In the genomic region with DNA sequence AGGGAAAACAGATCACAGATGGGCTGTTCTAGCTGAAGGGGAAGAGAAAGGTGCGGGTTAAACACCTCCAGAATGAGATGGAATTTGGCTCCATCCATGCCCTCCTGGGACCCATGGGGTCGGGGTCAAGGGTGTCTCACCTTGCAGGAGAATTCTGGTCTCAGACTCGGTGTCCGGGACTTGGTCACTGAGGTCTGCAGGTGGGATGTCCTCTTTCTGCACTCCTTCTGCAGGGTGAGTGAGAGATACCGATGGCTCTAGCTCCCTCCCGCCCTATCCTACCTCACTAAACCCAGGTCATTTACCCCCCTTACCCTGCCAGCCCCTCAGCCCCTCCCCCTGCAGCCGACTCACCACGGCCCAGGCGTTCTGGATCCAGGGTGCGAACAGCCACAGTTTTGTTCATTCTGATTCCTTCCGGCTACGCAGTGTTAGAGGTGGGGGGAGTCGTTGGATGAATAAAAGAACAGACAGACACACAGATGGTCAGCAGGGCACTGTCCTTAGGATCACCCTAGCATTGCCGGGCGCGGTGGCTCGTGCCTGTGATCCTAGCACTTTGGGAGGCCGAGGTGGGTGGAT, we compare ENCODE assay signal across 31 cellular contexts.
"Had no signal": no experiment of that assay in that cellular context is flagged by ENCODE, and none has a peak within 500 bp of the region (broad histone marks: within the 10 kb centered on the region; RNA-seq: fewer than 3 reads in every experiment).

No MANE protein-coding gene starts in this region.

- H3K27me3 ChIP-seq: hepatocyte, left lung, neural progenitor cell, ovary, testis, thyroid gland, transverse colon, upper lobe of left lung, vagina had no signal

- H3K27ac Mint-ChIP-seq: mesothelial cell of epicardium; natural killer cell; nephron progenitor cell; neural progenitor cell; stimulated activated memory B cell treated with anti-CD40 and anti-IgM and Interleukin-4, amounts not matched to agents 10 μg/mL and 1 μg/mL and 100 μg/mL, for 72 hours had no signal

- H3K27ac ChIP-seq: heart right ventricle, hepatocyte, left lung, neural progenitor cell, ovary, prostate gland, sigmoid colon, stomach, testis, thyroid gland, transverse colon, upper lobe of left lung, vagina had no signal

- DNase-seq: heart right ventricle; islet precursor cell; kidney glomerular epithelial cell; left cardiac atrium; left lung; mesendoderm; naive B cell; natural killer cell; nephron progenitor cell; ovary; retina; right cardiac atrium; sigmoid colon; small intestine; stimulated activated CD4-positive, alpha-beta T cell treated with anti-CD3 and anti-CD28 coated beads, Interleukin-1b, Interleukin-23, amount 100 ng/mL, for 48 hours; stimulated activated CD4-positive, alpha-beta T cell treated with anti-CD3 and anti-CD28 coated beads, Interleukin-2, amount 100 ng/mL, for 48 hours; stimulated activated CD4-positive, alpha-beta T cell treated with anti-CD3 and anti-CD28 coated beads, Interleukin-4, amount 100 ng/mL, for 4 hours; stimulated activated CD8-positive, alpha-beta memory T cell treated with anti-CD3 and anti-CD28 coated beads, Interleukin-4, amount 100 ng/mL, for 48 hours; stimulated activated naive CD4-positive, alpha-beta T cell treated with Interleukin-2 at 50 U/mL for 16 hours; stomach; testis; thyroid gland; transverse colon; upper lobe of left lung had no signal

- H3K4me3 ChIP-seq: heart right ventricle, hepatocyte, left lung, lung, neural progenitor cell, ovary, prostate gland, sigmoid colon, stomach, testis, thyroid gland, transverse colon, upper lobe of left lung, vagina had no signal

- ATAC-seq: heart right ventricle; left lung; right cardiac atrium; stimulated activated memory B cell treated with anti-CD40 and anti-IgM and Interleukin-4, amounts not matched to agents 10 μg/mL and 1 μg/mL and 100 μg/mL, for 72 hours had no signal

- H3K9me3 Mint-ChIP-seq: mesothelial cell of epicardium; naive B cell; natural killer cell; stimulated activated memory B cell treated with anti-CD40 and anti-IgM and Interleukin-4, amounts not matched to agents 10 μg/mL and 1 μg/mL and 100 μg/mL, for 72 hours had no signal

- H3K36me3 ChIP-seq: neural progenitor cell, ovary, prostate gland, sigmoid colon, thyroid gland, transverse colon, vagina had no signal

- H3K4me1 ChIP-seq: heart right ventricle, left lung, neural progenitor cell, prostate gland, sigmoid colon, stomach, testis, thyroid gland, transverse colon, upper lobe of left lung, vagina had no signal

- H3K36me3 Mint-ChIP-seq: mesothelial cell of epicardium; naive B cell; natural killer cell; neural progenitor cell; stimulated activated memory B cell treated with anti-CD40 and anti-IgM and Interleukin-4, amounts not matched to agents 10 μg/mL and 1 μg/mL and 100 μg/mL, for 72 hours had no signal

- H3K4me3 Mint-ChIP-seq: mesothelial cell of epicardium; naive B cell; natural killer cell; nephron progenitor cell; neural progenitor cell; stimulated activated memory B cell treated with anti-CD40 and anti-IgM and Interleukin-4, amounts not matched to agents 10 μg/mL and 1 μg/mL and 100 μg/mL, for 72 hours had no signal

- H3K4me1 Mint-ChIP-seq: mesothelial cell of epicardium; nephron progenitor cell; neural progenitor cell; stimulated activated memory B cell treated with anti-CD40 and anti-IgM and Interleukin-4, amounts not matched to agents 10 μg/mL and 1 μg/mL and 100 μg/mL, for 72 hours had no signal

- H3K9ac ChIP-seq: neural progenitor cell had no signal

- H3K9me3 ChIP-seq: heart right ventricle, left lung, ovary, prostate gland, sigmoid colon, stomach, testis, thyroid gland, transverse colon, upper lobe of left lung, vagina had no signal
